In genomic region chr3:151437047-151437446, GRCh38 we compare ENCODE assay signal across 30 cellular contexts. TPM values are rescaled to one million over a fixed set of nuclear protein-coding genes. Genes with fewer than 3 reads are reported as not detected.
"Had no signal": no experiment of that assay in that cellular context is flagged by ENCODE, and none has a peak within 500 bp of the region (broad histone marks: within the 10 kb centered on the region; RNA-seq: fewer than 3 reads in every experiment).

No MANE protein-coding gene starts in this region.

- H3K4me3 Mint-ChIP-seq: activated CD8-positive, alpha-beta T cell treated with anti-CD3 and anti-CD28 coated beads for 36 hours; activated naive CD8-positive, alpha-beta T cell; activated T-cell treated with anti-CD3 and anti-CD28 coated beads, Interleukin-2, amount 50 U/mL, for 4 hours; activated T-helper 17 cell treated with anti-CD3 and anti-CD28 coated beads, Interleukin-2, amount 50 U/mL, for 72 hours; effector memory CD8-positive, alpha-beta T cell had no signal

- ATAC-seq: activated CD8-positive, alpha-beta T cell treated with anti-CD3 and anti-CD28 coated beads for 36 hours; activated T-cell treated with anti-CD3 and anti-CD28 coated beads, Interleukin-2, amount 50 U/mL, for 4 hours; activated T-helper 17 cell treated with anti-CD3 and anti-CD28 coated beads, Interleukin-2, amount 50 U/mL, for 72 hours; body of pancreas; effector memory CD8-positive, alpha-beta T cell; heart left ventricle had no signal

- H3K27ac Mint-ChIP-seq: activated CD8-positive, alpha-beta T cell treated with anti-CD3 and anti-CD28 coated beads for 36 hours; activated naive CD8-positive, alpha-beta T cell; activated T-helper 17 cell treated with anti-CD3 and anti-CD28 coated beads, Interleukin-2, amount 50 U/mL, for 72 hours; effector memory CD8-positive, alpha-beta T cell had no signal

- H3K4me1 Mint-ChIP-seq: activated T-helper 17 cell treated with anti-CD3 and anti-CD28 coated beads, Interleukin-2, amount 50 U/mL, for 72 hours had no signal

- H3K27ac ChIP-seq: body of pancreas, epithelial cell of prostate, esophagus squamous epithelium, heart left ventricle had no signal

- H3K27me3 Mint-ChIP-seq: activated CD8-positive, alpha-beta T cell treated with anti-CD3 and anti-CD28 coated beads for 36 hours; activated naive CD8-positive, alpha-beta T cell; activated T-helper 17 cell treated with anti-CD3 and anti-CD28 coated beads, Interleukin-2, amount 50 U/mL, for 72 hours had no signal

- H3K4me1 ChIP-seq: body of pancreas, heart left ventricle had no signal

- H3K27me3 ChIP-seq: body of pancreas, esophagus squamous epithelium, heart left ventricle had no signal

- H3K36me3 Mint-ChIP-seq: activated naive CD8-positive, alpha-beta T cell had no signal

- DNase-seq: activated CD4-positive, alpha-beta T cell treated with anti-CD3 and anti-CD28 coated beads for 4 hours; activated CD4-positive, alpha-beta T cell treated with anti-CD3 and anti-CD28 coated beads, Interleukin-2, amount 50 U/mL, for 1 hour; activated CD4-positive, alpha-beta T cell treated with anti-CD3 and anti-CD28 coated beads, Interleukin-2, amount 50 U/mL, for 48 hours; activated CD4-positive, CD25-positive, alpha-beta regulatory T cell; activated CD4-positive, CD25-positive, alpha-beta regulatory T cell treated with anti-CD3 and anti-CD28 coated beads, Interleukin-2, amount 50 U/mL, for 72 hours; activated CD8-positive, alpha-beta memory T cell treated with anti-CD3 and anti-CD28 coated beads for 24 hours; activated CD8-positive, alpha-beta T cell treated with anti-CD3 and anti-CD28 coated beads for 36 hours; activated effector memory CD4-positive, alpha-beta T cell treated with Interleukin-2 at 50 U/mL for 16 hours; activated gamma-delta T cell treated with Interleukin-2 at 50 U/mL for 16 hours; activated naive CD4-positive, alpha-beta T cell treated with anti-CD3 and anti-CD28 coated beads, Interleukin-2, amount 50 U/mL, for 16 hours; activated naive CD4-positive, alpha-beta T cell treated with Interleukin-2 at 50 U/mL for 16 hours; activated T-cell treated with anti-CD3 and anti-CD28 coated beads, Interleukin-2, amount 50 U/mL, for 4 hours; amygdala; aorta; body of pancreas; caudate nucleus; cortex of kidney; dermis blood vessel endothelial cell; effector CD4-positive, alpha-beta T cell; effector memory CD8-positive, alpha-beta T cell; esophagus squamous epithelium; foreskin fibroblast; glutamatergic neuron; heart left ventricle; T-helper 2 cell had no signal

- H3K4me3 ChIP-seq: body of pancreas, esophagus squamous epithelium, heart left ventricle had no signal

- H3K36me3 ChIP-seq: esophagus squamous epithelium, heart left ventricle had no signal

- H3K9me3 Mint-ChIP-seq: activated CD8-positive, alpha-beta T cell treated with anti-CD3 and anti-CD28 coated beads for 36 hours; activated T-cell treated with anti-CD3 and anti-CD28 coated beads, Interleukin-2, amount 50 U/mL, for 4 hours; activated T-helper 17 cell treated with anti-CD3 and anti-CD28 coated beads, Interleukin-2, amount 50 U/mL, for 72 hours; effector memory CD8-positive, alpha-beta T cell had no signal

- H3K9me3 ChIP-seq: body of pancreas, esophagus squamous epithelium, heart left ventricle had no signal

RNA-seq across cellular contexts. Expression of gene IGSF10, which starts 23.8 kb away (rescaled TPM):
- total RNA-seq: activated CD8-positive, alpha-beta T cell treated with anti-CD3 and anti-CD28 coated beads for 36 hours; T-helper 1 cell treated with Interleukin-12 subunit alpha and Interleukin-12 subunit beta and Interleukin-4 antibody, amounts not matched to agents 30 ng/mL and 1 ng/mL, for 36 hours had no signal

RNA-seq across cellular contexts. Expression of gene P2RY12, which starts 52.5 kb away (rescaled TPM):
- total RNA-seq: activated CD8-positive, alpha-beta T cell treated with anti-CD3 and anti-CD28 coated beads for 36 hours; activated T-cell treated with anti-CD3 and anti-CD28 coated beads, Interleukin-2, amount 50 U/mL, for 4 hours; activated T-helper 17 cell treated with anti-CD3 and anti-CD28 coated beads, Interleukin-2, amount 50 U/mL, for 72 hours; chondrocyte; dermis blood vessel endothelial cell; T-helper 1 cell treated with Interleukin-12 subunit alpha and Interleukin-12 subunit beta and Interleukin-4 antibody, amounts not matched to agents 30 ng/mL and 1 ng/mL, for 36 hours had no signal
